ENCODE assay signal across 10 cellular contexts in the genomic region with DNA sequence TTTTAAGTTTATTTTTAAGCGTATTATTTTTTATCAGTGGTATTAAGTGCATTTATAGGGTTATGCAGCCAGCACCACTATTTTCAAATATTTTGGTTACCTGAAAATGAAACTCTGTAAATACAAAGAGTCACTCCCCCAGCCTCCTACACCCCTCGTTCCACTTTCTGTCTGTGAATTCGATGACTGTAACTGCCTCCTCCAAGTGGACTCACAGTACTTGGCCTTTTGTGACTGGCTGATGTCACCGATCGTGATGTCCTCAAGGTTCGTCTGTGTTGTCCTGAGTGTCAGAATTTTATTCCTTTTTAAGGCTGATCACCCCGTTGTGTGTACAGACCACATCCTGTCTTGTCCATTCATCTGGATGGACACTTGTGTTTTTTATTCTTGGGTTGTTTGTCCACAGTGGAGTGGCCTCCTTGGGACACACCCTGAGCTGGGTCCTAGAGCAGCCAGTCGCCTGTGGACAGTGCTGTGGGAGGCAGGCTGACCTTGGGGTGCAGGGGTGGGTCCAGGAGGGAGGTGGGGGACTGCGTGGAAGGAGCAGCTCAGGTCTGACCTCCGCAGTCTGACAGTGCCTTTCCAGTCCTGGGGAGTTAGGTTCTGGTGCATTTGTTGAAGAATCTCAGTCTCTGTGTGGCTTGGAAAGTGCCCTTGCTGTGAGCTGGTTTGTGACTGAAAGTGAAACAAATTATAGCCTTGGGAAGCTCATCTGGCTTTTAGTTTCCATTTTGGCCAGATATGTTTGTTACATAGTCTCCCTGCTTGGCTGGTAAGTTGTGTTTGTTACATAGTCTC. TPM values are rescaled to one million over a fixed set of nuclear protein-coding genes. Genes with fewer than 3 reads are reported as not detected.
DNase-seq lines count a peak whose midpoint lies in the region; ATAC-seq and TF ChIP-seq lines count a peak whose summit lies in the region.
"Had no signal": no experiment of that assay in that cellular context is flagged by ENCODE, and none has a peak within 500 bp of the region (broad histone marks: within the 10 kb centered on the region; RNA-seq: fewer than 3 reads in every experiment).

No MANE protein-coding gene starts in this region.

- no peaks in the 10 kb centered on the region for H3K9me3 ChIP-seq in T-helper 17 cell (ENCODE audit: control insufficient read depth, low read length, poor library complexity, severe bottlenecking)
- no peaks in the 10 kb centered on the region for H3K9me3 ChIP-seq in sigmoid colon

- peaks cover 0 to 3% (median 0%) of the 10 kb centered on the region in 4 donors for H3K4me1 ChIP-seq in sigmoid colon

- H3K4me3 ChIP-seq in sigmoid colon = no peak overlapping the region
- H3K4me3 ChIP-seq: GM23338 had no signal

- WGBS in sigmoid colon, 2 donors = 76 to 79% methylated on average over 10 of the region's 10 CpGs

- intact Hi-C loops in sigmoid colon (cut with DNase I) = no loop called here
- intact Hi-C loops in MCF 10A (cut with micrococcal nuclease) = no loop called here

- TF ChIP-seq EP300 in sigmoid colon (IDR thresholded peaks at IDR 0.05) = no peak

- H3K27me3 Mint-ChIP-seq in T-helper 17 cell = no peaks in the 10 kb centered on the region
- H3K27me3 Mint-ChIP-seq in MCF 10A (ENCODE audit: insufficient read depth, unreplicated experiment) = no peaks in the 10 kb centered on the region

- POLR2A ChIA-PET in MCF 10A (lab: Yijun Ruan, JAX) = no interaction called here

- H3K27ac Mint-ChIP-seq in T-helper 17 cell (peak overlapping the region; percentile 81), MCF 10A (ENCODE audit: low read depth, unreplicated experiment) (no peak overlapping the region)
- H3K27ac Mint-ChIP-seq: GM23338 had no signal

- CTCF ChIA-PET in MCF 10A (lab: Yijun Ruan, JAX) = interaction anchor here (1.2 kb wide), 1 partner anchor 71 kb away, joined by 3 read pairs; no protein-coding TSS in a partner anchor

- no peaks in the 10 kb centered on the region for H3K9me3 Mint-ChIP-seq in MCF 10A (ENCODE audit: unreplicated experiment)
- H3K9me3 Mint-ChIP-seq: GM23338 had no signal

- no peak for TF ChIP-seq POLR2A in sigmoid colon (IDR thresholded peaks at IDR 0.05)

- BruUV-seq in MCF 10A (replicated peaks; lab: Mats Ljungman, UMichigan) = no TSS peak

- no peak overlapping the region for H3K27ac ChIP-seq in sigmoid colon

- ATAC-seq in GM19023 (IDR thresholded peaks at IDR 0.05; ENCODE audit: unreplicated experiment) (peak; percentile 73), HG02642 (IDR thresholded peaks at IDR 0.05; ENCODE audit: poor library complexity, unreplicated experiment) (peak; percentile 68), T-helper 17 cell (peak; percentile 27)
- ATAC-seq: GM23338 had no signal

- H3K4me3 Mint-ChIP-seq in T-helper 17 cell (peak overlapping the region; percentile 66), MCF 10A (ENCODE audit: unreplicated experiment) (no peak overlapping the region)
- H3K4me3 Mint-ChIP-seq: GM23338 had no signal

- H3K36me3 Mint-ChIP-seq in T-helper 17 cell (ENCODE audit: low read depth) (peaks cover 12% of the 10 kb centered on the region), MCF 10A (ENCODE audit: insufficient read depth, unreplicated experiment) (peaks cover 74% of the 10 kb centered on the region)

- no peak for TF ChIP-seq CTCF in sigmoid colon (IDR thresholded peaks at IDR 0.05)
- TF ChIP-seq CTCF in MCF 10A (IDR thresholded peaks at IDR 0.05; ENCODE audit: unreplicated experiment) = no peak

- no peaks in the 10 kb centered on the region for H3K27me3 ChIP-seq in sigmoid colon

- H3K4me1 Mint-ChIP-seq in T-helper 17 cell (peaks cover 46% of the 10 kb centered on the region), MCF 10A (ENCODE audit: insufficient read depth, unreplicated experiment) (peaks cover 7% of the 10 kb centered on the region)
- H3K4me1 Mint-ChIP-seq: GM23338 had no signal

- H3K36me3 ChIP-seq in sigmoid colon = peaks cover 15 to 92% (median 28%) of the 10 kb centered on the region in 4 donors

- DNase-seq in T-helper 17 cell = no peak
- DNase-seq in sigmoid colon = peak; percentile 47
- DNase-seq in NCI-H82 (lab: John Stamatoyannopoulos, UW) = no peak
- DNase-seq in NCI-H1048 (lab: John Stamatoyannopoulos, UW) = no peak
- no peak for DNase-seq in MCF 10A (ENCODE audit: unreplicated experiment)
- DNase-seq: NK-92 treated with Interleukin-12 subunit alpha and Interleukin-12 subunit beta, amount 100 ng/mL, for 24 hours; stimulated activated CD4-positive, alpha-beta T cell treated with anti-CD3 and anti-CD28 coated beads, Interleukin-4, amount 100 ng/mL, for 4 hours had no signal

RNA-seq across cellular contexts. Expression of gene MTG1, which starts 6.9 kb away (rescaled TPM):
- total RNA-seq in T-helper 17 cell (10 to 100 TPM; 48.7 to 51.2 TPM), sigmoid colon (10 to 100 TPM; 14.0 to 28.8 (median 17.0) TPM), MCF 10A (2022) (71.6 and 74.3 TPM in 2 replicates)
- polyA plus RNA-seq in sigmoid colon = 10 to 100 TPM; 27.6 to 63.6 (median 30.3) TPM

RNA-seq across cellular contexts. Expression of gene PAOX, which starts 21.8 kb away (rescaled TPM):
- total RNA-seq in T-helper 17 cell (1 to 10 TPM; 3.5 to 6.3 TPM), sigmoid colon (10 to 100 TPM in 3 of 4 donors, 1 to 10 TPM in 1; 6.4 to 11.8 (median 11.0) TPM), MCF 10A (2022) (1.2 and 1.8 TPM in 2 replicates)
- 1 to 10 TPM; 5.4 to 8.7 (median 6.5) TPM for polyA plus RNA-seq in sigmoid colon

RNA-seq across cellular contexts. Expression of gene SPRN, which starts 23.6 kb away (rescaled TPM):
- not detected for total RNA-seq in T-helper 17 cell
- total RNA-seq in sigmoid colon = 1 to 10 TPM in 1 of 4 donors, under 1 TPM in 2, not detected in 1; 0.41 to 1.1 (median 0.71) TPM
- polyA plus RNA-seq in sigmoid colon = under 1 TPM in 2 of 3 donors, not detected in 1; under 0.01 to 0.28 TPM
- not detected in 2 replicates for total RNA-seq in MCF 10A (2022)

RNA-seq across cellular contexts. Expression of gene ECHS1, which starts 27.7 kb away (rescaled TPM):
- total RNA-seq in T-helper 17 cell (10 to 100 TPM; 18.2 to 20.2 TPM), sigmoid colon (10 to 100 TPM; 58.6 to 87.0 (median 65.6) TPM), MCF 10A (2022) (72.4 and 82.7 TPM in 2 replicates)
- 100 to 1,000 TPM; 187 to 360 (median 220) TPM for polyA plus RNA-seq in sigmoid colon

RNA-seq across cellular contexts. Expression of gene FUOM, which starts 43.0 kb away (rescaled TPM):
- 1 to 10 TPM; 6.3 to 9.1 TPM for total RNA-seq in T-helper 17 cell
- total RNA-seq in sigmoid colon = 10 to 100 TPM in 2 of 4 donors, 1 to 10 TPM in 2; 8.0 to 25.7 (median 12.8) TPM
- 10 to 100 TPM; 39.0 to 98.0 (median 48.9) TPM for polyA plus RNA-seq in sigmoid colon
- total RNA-seq in MCF 10A (2022) = 16.6 and 22.6 TPM in 2 replicates
